9 cellular contexts compared by ENCODE assay signal in genomic region chr3:99920530-99921376, GRCh38.
DNase-seq lines count a peak whose midpoint lies in the region; ATAC-seq and TF ChIP-seq lines count a peak whose summit lies in the region.
"Had no signal": no experiment of that assay in that cellular context is flagged by ENCODE, and none has a peak within 500 bp of the region (broad histone marks: within the 10 kb centered on the region; RNA-seq: fewer than 3 reads in every experiment).

No MANE protein-coding gene starts in this region.

- WGBS in adrenal gland, 4 donors: 57 to 66% (median 63%) methylated on average over 9 of the region's 9 CpGs

- H3K36me3 ChIP-seq in HUES48 (ENCODE audit: control insufficient read depth, insufficient read depth, low read length) (no peaks in the 10 kb centered on the region), adrenal gland (replicated peaks in 1 of 2) (no peaks in the 10 kb centered on the region), thoracic aorta (no peaks in the 10 kb centered on the region)

- H3K9ac ChIP-seq in HUES48 (ENCODE audit: low read depth, low read length): peak overlapping the region; percentile 13; the same call in 1 of the 2 replicates

- H3K27ac ChIP-seq in HUES48 (ENCODE audit: low read depth, low read length) (peak overlapping the region; percentile 88), adrenal gland (peak overlapping the region in 3 of 5 donors; percentile 1 to 78 (median 43)), thoracic aorta (peak overlapping the region; percentile 66 to 68)
- H3K27ac ChIP-seq: VCaP had no signal

- H3K9me3 ChIP-seq in HUES48 (ENCODE audit: control insufficient read depth, insufficient read depth, low read length) (no peaks in the 10 kb centered on the region), adrenal gland (replicated peaks in 1 of 3) (no peaks in the 10 kb centered on the region), thoracic aorta (no peaks in the 10 kb centered on the region)

- TF ChIP-seq CTCF in AG10803 (conservative IDR thresholded peaks at IDR 0.05; ENCODE audit: low read length): no peak
- no peak for TF ChIP-seq CTCF in adrenal gland (IDR thresholded peaks at IDR 0.05)
- TF ChIP-seq CTCF in thoracic aorta (IDR thresholded peaks at IDR 0.05): no peak

- peak; percentile 72 for DNase-seq in AG10803 (ENCODE audit: low read depth)
- peak; percentile 65 to 88 (median 75) for DNase-seq in adrenal gland
- DNase-seq in iPS-NIHi7 (ENCODE audit: extremely low spot score): peak; percentile 52
- no peak for DNase-seq in thoracic aorta (ENCODE audit: low spot score)
- no peak for DNase-seq in NK-92 treated with Interleukin-12 subunit alpha and Interleukin-12 subunit beta, amount 100 ng/mL, for 24 hours (lab: John Stamatoyannopoulos, UW)
- DNase-seq in stimulated activated naive CD8-positive, alpha-beta T cell treated with anti-CD3 and anti-CD28 coated beads, Interleukin-15, Interleukin-2, amounts not matched to agents 100 U/mL and 50 U/mL, for 24 hours: no peak

- intact Hi-C loops in adrenal gland (cut with DNase I): no loop called here

- H3K27me3 ChIP-seq in HUES48 (ENCODE audit: control insufficient read depth, insufficient read depth, low read length) (no peaks in the 10 kb centered on the region), adrenal gland (no peaks in the 10 kb centered on the region), thoracic aorta (replicated peaks; ENCODE audit: insufficient read depth) (no peaks in the 10 kb centered on the region)

- peaks cover 31% of the 10 kb centered on the region for H3K4me1 ChIP-seq in HUES48 (ENCODE audit: control insufficient read depth, insufficient read depth, low read length)
- H3K4me1 ChIP-seq in adrenal gland (replicated peaks in 1 of 2): peaks cover 8 to 26% of the 10 kb centered on the region in 2 donors
- H3K4me1 ChIP-seq in thoracic aorta (ENCODE audit: control insufficient read depth in 1 of 2, low read depth in 2 of 2): peaks cover 25 to 58% of the 10 kb centered on the region in 2 donors

- no peak for TF ChIP-seq POLR2A in adrenal gland (IDR thresholded peaks at IDR 0.05)

- ATAC-seq in thoracic aorta (ENCODE audit: insufficient number of reproducible peaks, low FRiP score, low read depth): no peak
- no peak for ATAC-seq in stimulated activated naive CD8-positive, alpha-beta T cell treated with anti-CD3 and anti-CD28 coated beads, Interleukin-15, Interleukin-2, amounts not matched to agents 100 U/mL and 50 U/mL, for 24 hours
- ATAC-seq in HG02840 (IDR thresholded peaks at IDR 0.05; ENCODE audit: low FRiP score, unreplicated experiment): no peak

- H3K4me3 ChIP-seq in AG10803 (ENCODE audit: low read length) (no peak overlapping the region), HUES48 (ENCODE audit: low read depth, low read length) (peak overlapping the region; percentile 25; the same call in 1 of the 2 replicates), adrenal gland (no peak overlapping the region), thoracic aorta (no peak overlapping the region)

Comparison
In these comparisons a context has a peak if more than half of its experiments do, and no peak if none do; other contexts are left out.
1. DNase-seq: peak in AG10803 (single experiment), adrenal gland (7 of 7) and iPS-NIHi7 (single experiment); none in thoracic aorta (single experiment), NK-92 treated with Interleukin-12 subunit alpha and Interleukin-12 subunit beta, amount 100 ng/mL, for 24 hours (single experiment) and stimulated activated naive CD8-positive, alpha-beta T cell treated with anti-CD3 and anti-CD28 coated beads, Interleukin-15, Interleukin-2, amounts not matched to agents 100 U/mL and 50 U/mL, for 24 hours (single experiment).
2. Peak in every context shown above with its lines, with median percentiles within 50 percentile points of each other: H3K27ac ChIP-seq.